Comparison of ENCODE assay signal across 8 cellular contexts in genomic region chr17:58577696-58578095, GRCh38.
DNase-seq lines count a peak whose midpoint lies in the region; ATAC-seq and TF ChIP-seq lines count a peak whose summit lies in the region.

No MANE protein-coding gene starts in this region.

- ATAC-seq in lung (ENCODE audit: insufficient read depth, low FRiP score): no peak
- ATAC-seq in GM21717 (IDR thresholded peaks at IDR 0.05; ENCODE audit: unreplicated experiment): no peak

- TF ChIP-seq CTCF in choroid plexus epithelial cell (conservative IDR thresholded peaks at IDR 0.05; ENCODE audit: low read depth, low read length) (peak; percentile 77), lung (IDR thresholded peaks at IDR 0.05; ENCODE audit: control extremely low read depth, extremely low read depth) (peak; percentile 23)

- no peaks in the 10 kb centered on the region for H3K4me1 ChIP-seq in lung (ENCODE audit: control insufficient read depth in 2 of 2, insufficient read depth in 2 of 2, low read length in 2 of 2)

- DNase-seq in DMS 273 (lab: John Stamatoyannopoulos, UW; ENCODE audit: unreplicated experiment) (peak; percentile 84), DMS 273 treated with DMSO at 0.1 percent for 48 hours (lab: John Stamatoyannopoulos, UW) (no peak), NCI-H146 (lab: John Stamatoyannopoulos, UW) (peak; percentile 47), choroid plexus epithelial cell (ENCODE audit: low read depth) (peak; percentile 76), lung (ENCODE audit: low spot score) (peak; percentile 30)
- peak; percentile 17 for DNase-seq in activated CD4-positive, alpha-beta T cell treated with anti-CD3 and anti-CD28 coated beads for 1 hour
- peak; percentile 4 to 15 for DNase-seq in stimulated activated CD8-positive, alpha-beta memory T cell treated with anti-CD3 and anti-CD28 coated beads, Interleukin-15, amount 100 ng/mL, for 48 hours (ENCODE audit: low read depth in 2 of 2)

- 16 to 21% methylated on average over 7 of the region's 7 CpGs for WGBS in lung, 2 donors

- H3K36me3 ChIP-seq in lung (ENCODE audit: control insufficient read depth in 2 of 2, insufficient read depth in 2 of 2, low read length in 2 of 2): no peaks in the 10 kb centered on the region

- no peak overlapping the region for H3K27ac ChIP-seq in lung (ENCODE audit: low read depth in 1 of 2, low read length in 1 of 2)

- no peak overlapping the region for H3K4me3 ChIP-seq in choroid plexus epithelial cell (ENCODE audit: low read depth, low read length)
- no peak overlapping the region for H3K4me3 ChIP-seq in lung

- no peaks in the 10 kb centered on the region for H3K9me3 ChIP-seq in lung (ENCODE audit: control insufficient read depth in 2 of 2, insufficient read depth in 1 of 2, low read length in 1 of 2)

- no peaks in the 10 kb centered on the region for H3K27me3 ChIP-seq in lung (ENCODE audit: control insufficient read depth, insufficient read depth)
